In genomic region chr9:115278241-115279035, GRCh38 we compare ENCODE assay signal across 20 cellular contexts.
A peak's percentile ranks its signal among the peaks of the same experiment; 100 is the strongest.
DNase-seq lines count a peak whose midpoint lies in the region; ATAC-seq and TF ChIP-seq lines count a peak whose summit lies in the region.
"Had no signal": no experiment of that assay in that cellular context is flagged by ENCODE, and none has a peak within 500 bp of the region (broad histone marks: within the 10 kb centered on the region; RNA-seq: fewer than 3 reads in every experiment).

No MANE protein-coding gene starts in this region.

- peak overlapping the region; percentile 75 for H3K27ac ChIP-seq in A673 (ENCODE audit: low read depth, low read length, poor library complexity, severe bottlenecking)
- peak overlapping the region; percentile 14 for H3K27ac ChIP-seq in HUES48 (ENCODE audit: low read depth, low read length)
- no peak overlapping the region for H3K27ac ChIP-seq in substantia nigra (ENCODE audit: low read depth, low read length, poor library complexity, severe bottlenecking)
- H3K27ac ChIP-seq: BLaER1 had no signal

- intact Hi-C loops in A673 (cut with micrococcal nuclease; ENCODE audit: unreplicated experiment), result no loop called here
- intact Hi-C loops in Caco-2 (cut with micrococcal nuclease; ENCODE audit: unreplicated experiment), result no loop called here

- H3K27ac Mint-ChIP-seq in Caco-2 (ENCODE audit: unreplicated experiment), result no peak overlapping the region
- H3K27ac Mint-ChIP-seq: CD8-positive, alpha-beta memory T cell had no signal

- ATAC-seq in HG02610 (IDR thresholded peaks at IDR 0.05; ENCODE audit: unreplicated experiment), result peak; percentile 83
- ATAC-seq in omental fat pad (ENCODE audit: low FRiP score), result no peak
- ATAC-seq: HepG2, Panc1, SK-N-SH treated with all-trans-retinoic acid at 6 μM for 48 hours had no signal

- TF ChIP-seq CTCF in A673 (conservative IDR thresholded peaks at IDR 0.05; ENCODE audit: low read depth, low read length), result no peak
- TF ChIP-seq CTCF in Caco-2 (IDR thresholded peaks at IDR 0.05; ENCODE audit: insufficient read depth in 1 of 2, low read depth in 1 of 2, low read length in 1 of 2, severe bottlenecking in 1 of 2, unreplicated experiment in 1 of 2), result no peak
- TF ChIP-seq CTCF in omental fat pad (IDR thresholded peaks at IDR 0.05), result no peak

- no peaks in the 10 kb centered on the region for H3K9me3 Mint-ChIP-seq in Caco-2 (ENCODE audit: unreplicated experiment)

- H3K9me3 ChIP-seq in A673 (ENCODE audit: low read depth, low read length, poor library complexity, severe bottlenecking), result no peaks in the 10 kb centered on the region
- no peaks in the 10 kb centered on the region for H3K9me3 ChIP-seq in HUES48 (ENCODE audit: control insufficient read depth, insufficient read depth, low read length)
- no peaks in the 10 kb centered on the region for H3K9me3 ChIP-seq in Caco-2
- H3K9me3 ChIP-seq: BLaER1 had no signal

- CTCF ChIA-PET in A673 (lab: Charles Lee), result no interaction called here
- CTCF ChIA-PET in Caco-2 (lab: Charles Lee), result no interaction called here

- BruUV-seq in A673 (replicated peaks; lab: Mats Ljungman, UMichigan) (no TSS peak), Caco-2 (replicated peaks; lab: Mats Ljungman, UMichigan) (no TSS peak)

- H3K4me3 ChIP-seq in A673 (ENCODE audit: low read depth, low read length, poor library complexity, severe bottlenecking) (no peak overlapping the region), HUES48 (ENCODE audit: low read depth, low read length) (no peak overlapping the region), Caco-2 (ENCODE audit: low read depth, low read length) (no peak overlapping the region)
- H3K4me3 ChIP-seq: BLaER1 had no signal

- H3K4me1 ChIP-seq in A673 (ENCODE audit: insufficient read depth, low read length, poor library complexity, severe bottlenecking) (peaks cover 18% of the 10 kb centered on the region), HUES48 (ENCODE audit: control insufficient read depth, insufficient read depth, low read length) (peaks cover 12% of the 10 kb centered on the region; the same call in 1 of the 2 replicates), Caco-2 (no peaks in the 10 kb centered on the region)
- H3K4me1 ChIP-seq: BLaER1 had no signal

- no peaks in the 10 kb centered on the region for H3K27me3 Mint-ChIP-seq in Caco-2 (ENCODE audit: insufficient read depth, unreplicated experiment)

- no peaks in the 10 kb centered on the region for H3K36me3 Mint-ChIP-seq in Caco-2 (ENCODE audit: insufficient read depth, unreplicated experiment)
- H3K36me3 Mint-ChIP-seq: CD8-positive, alpha-beta memory T cell had no signal

- DNase-seq in A673 (ENCODE audit: low spot score), result peak; percentile 68
- DNase-seq in left kidney (ENCODE audit: low read depth, low spot score), result peak; percentile 17
- DNase-seq in Caco-2, result no peak
- no peak for DNase-seq in omental fat pad (ENCODE audit: low spot score)
- no peak for DNase-seq in effector CD4-positive, alpha-beta T cell
- DNase-seq in substantia nigra (lab: John Stamatoyannopoulos, UW), result no peak
- DNase-seq: CD8-positive, alpha-beta memory T cell; DMS79 treated with DMSO at 0.1 percent for 48 hours; KG1; NCI-H1436 treated with DMSO at 0.1 percent for 48 hours; NCI-H2029 treated with DMSO at 0.1 percent for 48 hours; NCI-H510A; NCI-H774; Right ventricle myocardium superior had no signal

- no peak overlapping the region for H3K4me3 Mint-ChIP-seq in Caco-2 (ENCODE audit: unreplicated experiment)
- H3K4me3 Mint-ChIP-seq: CD8-positive, alpha-beta memory T cell had no signal

- H3K36me3 ChIP-seq in A673 (ENCODE audit: insufficient read depth, low read length, poor library complexity, severe bottlenecking) (no peaks in the 10 kb centered on the region), HUES48 (ENCODE audit: control insufficient read depth, insufficient read depth, low read length) (no peaks in the 10 kb centered on the region), Caco-2 (ENCODE audit: control insufficient read depth, insufficient read depth, low read length) (no peaks in the 10 kb centered on the region)
- H3K36me3 ChIP-seq: BLaER1 had no signal

- H3K4me1 Mint-ChIP-seq in Caco-2 (ENCODE audit: low read depth, unreplicated experiment), result no peaks in the 10 kb centered on the region
- H3K4me1 Mint-ChIP-seq: CD8-positive, alpha-beta memory T cell had no signal

- POLR2A ChIA-PET in A673 (lab: Charles Lee; ENCODE audit: low non-redundant PET), result no interaction called here
- POLR2A ChIA-PET in Caco-2 (lab: Charles Lee), result no interaction called here

- no peak overlapping the region for H3K9ac ChIP-seq in HUES48 (ENCODE audit: low read depth, low read length)
- H3K9ac ChIP-seq: BLaER1 had no signal

- H3K27me3 ChIP-seq in A673 (replicated peaks; ENCODE audit: insufficient read depth, low read depth, low read length, poor library complexity) (no peaks in the 10 kb centered on the region), HUES48 (ENCODE audit: control insufficient read depth, insufficient read depth, low read length) (no peaks in the 10 kb centered on the region), Caco-2 (replicated peaks; ENCODE audit: control insufficient read depth, insufficient read depth, low read length) (no peaks in the 10 kb centered on the region)
- H3K27me3 ChIP-seq: BLaER1 had no signal

Comparison
In these comparisons a context has a peak if more than half of its experiments do, and no peak if none do; other contexts are left out.
1. DNase-seq: peak in A673 (single experiment) and left kidney (single experiment); none in Caco-2 (0 of 2), omental fat pad (single experiment), effector CD4-positive, alpha-beta T cell (single experiment) and substantia nigra (0 of 49).